In the genomic region with DNA sequence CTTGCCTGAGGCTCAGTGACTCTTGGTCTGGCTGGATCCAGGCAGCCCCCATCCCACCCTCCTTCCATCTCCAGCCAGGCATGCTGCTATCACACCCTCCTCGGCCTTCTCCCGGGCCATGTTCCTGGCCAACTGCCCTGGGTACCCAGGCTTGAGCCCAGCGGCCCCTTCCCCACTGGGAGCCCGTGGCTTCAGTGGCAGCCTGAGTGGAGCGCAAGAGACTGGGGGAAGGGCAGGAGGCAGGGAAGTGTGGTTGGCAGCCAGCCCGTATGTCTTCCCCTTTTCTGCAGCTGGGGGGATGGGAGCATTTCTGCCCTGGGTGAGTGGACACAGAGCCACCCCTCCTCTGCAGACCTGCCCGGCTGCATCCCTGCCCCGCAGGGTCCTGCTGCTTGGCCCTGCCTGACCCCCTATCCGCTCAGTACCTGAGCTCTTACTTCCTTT, we compare ENCODE assay signal across 9 cellular contexts.
DNase-seq lines count a peak whose midpoint lies in the region; ATAC-seq and FAIRE-seq lines count a peak whose summit lies in the region.
"Had no signal": no experiment of that assay in that cellular context is flagged by ENCODE, and none has a peak within 500 bp of the region (broad histone marks: within the 10 kb centered on the region; RNA-seq: fewer than 3 reads in every experiment).

No MANE protein-coding gene starts in this region.

- H2AK5ac ChIP-seq in neuronal stem cell (ENCODE audit: low read depth, low read length) = no peak overlapping the region

- H3K4ac ChIP-seq in neuronal stem cell (ENCODE audit: low read length) = no peak overlapping the region

- no peak overlapping the region for H2BK5ac ChIP-seq in neuronal stem cell (ENCODE audit: low read length)

- H2BK15ac ChIP-seq in neuronal stem cell (ENCODE audit: low read length) = no peak overlapping the region

- no peaks in the 10 kb centered on the region for H3K27me3 ChIP-seq in neuronal stem cell (ENCODE audit: control insufficient read depth in 3 of 3, insufficient read depth in 3 of 3, low read depth in 1 of 3, low read length in 3 of 3)

- no peak overlapping the region for H2BK120ac ChIP-seq in neuronal stem cell (ENCODE audit: low read depth, low read length)

- H3K27ac ChIP-seq in neuronal stem cell (replicated peaks; ENCODE audit: low read length) = no peak overlapping the region
- H3K27ac ChIP-seq: GM23248 had no signal

- H2BK12ac ChIP-seq in neuronal stem cell (ENCODE audit: low read length) = no peak overlapping the region

- H3K14ac ChIP-seq in neuronal stem cell (ENCODE audit: low read length) = no peak overlapping the region

- FAIRE-seq in frontal cortex (lab: Jason Lieb, UNC) = no peak

- peaks cover 0 to 5% of the 10 kb centered on the region in 2 donors for H3K4me1 ChIP-seq in neuronal stem cell (ENCODE audit: control insufficient read depth in 2 of 2, insufficient read depth in 1 of 2, low read depth in 1 of 2, low read length in 2 of 2)

- peak overlapping the region; percentile 53 for H2AFZ ChIP-seq in neuronal stem cell (ENCODE audit: low read length)
- H2AFZ ChIP-seq: GM23248 had no signal

- H3K9me3 ChIP-seq in neuronal stem cell (replicated peaks in 1 of 2; ENCODE audit: control insufficient read depth in 2 of 2, insufficient read depth in 1 of 2, low read depth in 1 of 2, low read length in 2 of 2) = no peaks in the 10 kb centered on the region

- peak overlapping the region; percentile 93 for H3K23ac ChIP-seq in neuronal stem cell (ENCODE audit: low read depth, low read length, poor library complexity)

- H3K18ac ChIP-seq in neuronal stem cell (ENCODE audit: low read length) = peak overlapping the region; percentile 95

- no CpG with 5 or more reads among the region's 9 CpGs for WGBS in neuronal stem cell (ENCODE audit: extremely low coverage in 2 of 2, insufficient read length in 2 of 2, insufficient replicate concordance in 1 of 2), 2 donors

- H3K4me3 ChIP-seq in neuronal stem cell (ENCODE audit: low read length in 2 of 2) = no peak overlapping the region
- H3K4me3 ChIP-seq: GM23248 had no signal

- peak; percentile 21 for DNase-seq in DMS153 treated with DMSO at 0.1 percent for 48 hours (lab: John Stamatoyannopoulos, UW; ENCODE audit: unreplicated experiment)
- DNase-seq in NCI-H69 (lab: John Stamatoyannopoulos, UW) = peak; percentile 66
- DNase-seq in frontal cortex (ENCODE audit: low spot score in 2 of 2) = peak; percentile 72 to 76
- DNase-seq in neuronal stem cell (ENCODE audit: low spot score) = no peak
- DNase-seq: GM23248 had no signal

- H3K9ac ChIP-seq in neuronal stem cell (ENCODE audit: low read depth, low read length, poor library complexity) = peak overlapping the region; percentile 60
- H3K9ac ChIP-seq: GM23248 had no signal

- peaks cover 4% of the 10 kb centered on the region for H3K79me1 ChIP-seq in neuronal stem cell (ENCODE audit: low read depth, low read length)

- H3K36me3 ChIP-seq in neuronal stem cell (replicated peaks in 1 of 2; ENCODE audit: control insufficient read depth in 2 of 2, insufficient read depth in 2 of 2, low read length in 2 of 2) = no peaks in the 10 kb centered on the region

- no peak overlapping the region for H4K91ac ChIP-seq in neuronal stem cell (ENCODE audit: low read depth, low read length, poor library complexity)

- no peak overlapping the region for H4K8ac ChIP-seq in neuronal stem cell (ENCODE audit: low read depth, low read length)

- no peak overlapping the region for H3K4me2 ChIP-seq in neuronal stem cell (ENCODE audit: insufficient read depth, low read length, poor library complexity, severe bottlenecking)

- no peak for ATAC-seq in HG02798 (IDR thresholded peaks at IDR 0.05; ENCODE audit: poor library complexity, unreplicated experiment)
- no peak for ATAC-seq in HG03442 (IDR thresholded peaks at IDR 0.05; ENCODE audit: unreplicated experiment)
- ATAC-seq in HG02571 (IDR thresholded peaks at IDR 0.05; ENCODE audit: unreplicated experiment) = no peak
- no peak for ATAC-seq in GM21360 (IDR thresholded peaks at IDR 0.05; ENCODE audit: unreplicated experiment)
